In the genomic region with DNA sequence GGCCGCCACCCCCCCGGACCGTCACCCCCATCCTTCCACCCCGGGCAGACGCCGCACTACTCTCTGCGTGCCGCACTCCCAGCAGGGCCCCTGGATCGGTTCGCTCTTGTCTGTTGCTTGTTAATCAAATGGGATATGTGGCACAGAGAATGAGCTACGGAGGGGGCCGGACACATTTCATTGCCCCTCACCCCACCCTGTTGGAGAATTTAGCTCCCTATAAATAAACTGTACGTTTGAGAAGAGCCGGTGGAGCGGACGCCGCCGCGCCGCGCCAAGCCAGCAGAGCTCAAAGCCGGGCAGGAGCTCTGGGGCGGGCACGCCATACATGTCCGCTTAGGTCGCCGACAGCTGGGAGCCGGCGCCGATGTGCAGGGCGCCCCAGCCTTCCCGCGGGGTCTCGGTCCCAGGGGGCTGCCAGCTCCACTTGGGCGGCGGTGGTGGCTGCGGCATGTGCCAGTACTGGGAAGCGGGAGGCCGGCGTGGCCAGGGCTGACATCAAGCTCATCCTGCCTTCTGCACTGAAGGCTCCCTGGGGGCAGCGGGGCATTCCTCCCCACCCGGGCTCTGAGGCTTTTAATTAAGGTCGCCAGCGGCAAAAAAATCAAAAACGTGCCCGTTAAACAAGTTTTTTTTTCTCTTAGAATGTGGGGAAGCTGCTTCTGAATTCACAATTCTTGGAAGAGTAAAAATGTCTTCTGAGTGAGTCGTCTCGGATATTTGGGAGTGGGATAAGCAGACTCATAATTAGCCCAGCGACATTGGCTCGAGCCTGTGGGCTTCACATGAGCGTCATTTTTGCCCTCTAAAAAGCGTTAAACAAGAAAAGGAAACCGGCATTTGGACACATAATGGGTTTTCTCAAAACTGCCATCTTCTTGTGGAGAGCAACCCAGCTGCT, we compare ENCODE assay signal across 10 cellular contexts. TPM values are rescaled to one million over a fixed set of nuclear protein-coding genes. Genes with fewer than 3 reads are reported as not detected.
DNase-seq lines count a peak whose midpoint lies in the region; ATAC-seq and TF ChIP-seq lines count a peak whose summit lies in the region.
"Had no signal": no experiment of that assay in that cellular context is flagged by ENCODE, and none has a peak within 500 bp of the region (broad histone marks: within the 10 kb centered on the region; RNA-seq: fewer than 3 reads in every experiment).

No MANE protein-coding gene starts in this region.

- no peak overlapping the region for H3K9ac ChIP-seq in SK-N-MC (ENCODE audit: insufficient read length)
- H3K9ac ChIP-seq in rectal smooth muscle tissue (ENCODE audit: low read length) = no peak overlapping the region

- 4% methylated on average over 53 of the region's 53 CpGs for WGBS in right cardiac atrium

- H3K36me3 Mint-ChIP-seq in GM23338 (ENCODE audit: low read depth) = peaks cover 7% of the 10 kb centered on the region; the same call in 1 of the 3 replicates
- peaks cover 0 to 12% of the 10 kb centered on the region in 2 donors for H3K36me3 Mint-ChIP-seq in activated naive CD4-positive, alpha-beta T cell treated with anti-CD3 and anti-CD28 coated beads, Interleukin-2, amount 50 U/mL, for 72 hours

- peaks cover 8% of the 10 kb centered on the region; the same call in 2 of the 3 replicates for H3K9me3 Mint-ChIP-seq in GM23338
- no peaks in the 10 kb centered on the region for H3K9me3 Mint-ChIP-seq in activated naive CD4-positive, alpha-beta T cell treated with anti-CD3 and anti-CD28 coated beads, Interleukin-2, amount 50 U/mL, for 72 hours

- TF ChIP-seq CTCF in GM23338 (conservative IDR thresholded peaks at IDR 0.05; ENCODE audit: low read depth in 2 of 2) = no peak

- no peaks in the 10 kb centered on the region for H3K79me2 ChIP-seq in GM23338 (replicated peaks; ENCODE audit: insufficient read depth)

- no peaks in the 10 kb centered on the region for H3K36me3 ChIP-seq in GM23338 (ENCODE audit: insufficient read depth)
- no peaks in the 10 kb centered on the region for H3K36me3 ChIP-seq in SK-N-MC (ENCODE audit: insufficient read depth, low read length)
- H3K36me3 ChIP-seq in rectal smooth muscle tissue (ENCODE audit: control insufficient read depth, insufficient read depth, low read length) = no peaks in the 10 kb centered on the region
- H3K36me3 ChIP-seq: left lung had no signal

- H3K4me3 ChIP-seq in GM23338 (peak overlapping the region; percentile 51), SK-N-MC (peak overlapping the region; percentile 72), right cardiac atrium (ENCODE audit: low read length) (peak overlapping the region; percentile 35), rectal smooth muscle tissue (ENCODE audit: low read length) (peak overlapping the region; percentile 34)

- peaks cover 22% of the 10 kb centered on the region for H3K4me1 Mint-ChIP-seq in GM23338

- peak overlapping the region; percentile 75 for H3K4me2 ChIP-seq in GM23338

- intact Hi-C loops in right cardiac atrium (cut with DNase I) = no loop called here

- no peak overlapping the region for H3K27ac Mint-ChIP-seq in GM23338
- H3K27ac Mint-ChIP-seq in activated naive CD4-positive, alpha-beta T cell treated with anti-CD3 and anti-CD28 coated beads, Interleukin-2, amount 50 U/mL, for 72 hours = no peak overlapping the region

- ATAC-seq in GM23338 = no peak; the same call in 2 of the 3 replicates
- ATAC-seq in right cardiac atrium = no peak
- no peak for ATAC-seq in activated naive CD4-positive, alpha-beta T cell treated with anti-CD3 and anti-CD28 coated beads, Interleukin-2, amount 50 U/mL, for 72 hours
- no peak for ATAC-seq in HG02623 (IDR thresholded peaks at IDR 0.05; ENCODE audit: unreplicated experiment)

- no peaks in the 10 kb centered on the region for H3K9me2 ChIP-seq in GM23338 (ENCODE audit: insufficient read depth)

- DNase-seq in GM23338 (ENCODE audit: low spot score) (peak; percentile 10), SK-N-MC (ENCODE audit: low read depth, low spot score) (no peak), right cardiac atrium (peak in 1 of 3 donors; percentile 37), cerebellar cortex (ENCODE audit: low spot score) (no peak)
- DNase-seq in activated naive CD4-positive, alpha-beta T cell treated with anti-CD3 and anti-CD28 coated beads, Interleukin-2, amount 50 U/mL, for 72 hours (ENCODE audit: low spot score in 2 of 2) = no peak
- DNase-seq: activated naive CD4-positive, alpha-beta T cell treated with anti-CD3 and anti-CD28 coated beads, Interleukin-2, amount 50 U/mL, for 16 hours; GDM1 had no signal

- H3K27me3 ChIP-seq in GM23338 (ENCODE audit: insufficient read depth) (peaks cover 67% of the 10 kb centered on the region), right cardiac atrium (ENCODE audit: control insufficient read depth, insufficient read depth) (no peaks in the 10 kb centered on the region), rectal smooth muscle tissue (ENCODE audit: control insufficient read depth, insufficient read depth, low read length) (peaks cover 35% of the 10 kb centered on the region)

- H3K27me3 Mint-ChIP-seq in GM23338 (ENCODE audit: insufficient read depth, low read depth, poor library complexity) = peaks cover 64% of the 10 kb centered on the region

- H4K20me1 ChIP-seq in GM23338 (replicated peaks; ENCODE audit: insufficient read depth) = no peaks in the 10 kb centered on the region

- H3K9me3 ChIP-seq in SK-N-MC (ENCODE audit: low read depth, low read length) (no peaks in the 10 kb centered on the region), right cardiac atrium (ENCODE audit: control insufficient read depth, low read length) (no peaks in the 10 kb centered on the region)
- H3K9me3 ChIP-seq: left lung had no signal

- H3F3A ChIP-seq in GM23338 (replicated peaks; ENCODE audit: low read depth) = no peaks in the 10 kb centered on the region

- H3K4me1 ChIP-seq in GM23338 (ENCODE audit: insufficient read depth) (peaks cover 17% of the 10 kb centered on the region), right cardiac atrium (ENCODE audit: control insufficient read depth, insufficient read depth, low read length) (no peaks in the 10 kb centered on the region), rectal smooth muscle tissue (ENCODE audit: control insufficient read depth, insufficient read depth, low read length) (no peaks in the 10 kb centered on the region)

- H2AFZ ChIP-seq in GM23338 = no peak overlapping the region

- H3K4me3 Mint-ChIP-seq in GM23338 = peak overlapping the region; percentile 83

- no peak overlapping the region for H3K27ac ChIP-seq in GM23338 (ENCODE audit: low read depth)
- H3K27ac ChIP-seq in SK-N-MC = no peak overlapping the region
- H3K27ac ChIP-seq in right cardiac atrium (ENCODE audit: low read length) = no peak overlapping the region
- H3K27ac ChIP-seq in rectal smooth muscle tissue (ENCODE audit: low read depth, low read length) = no peak overlapping the region
- H3K27ac ChIP-seq: left lung had no signal

TF ChIP-seq in GM23338, 12 proteins besides CTCF, POLR2A, EP300 and RAD21 (continues in another document):
- TF ChIP-seq EZH2 (IDR thresholded peaks at IDR 0.05; ENCODE audit: low read depth, unreplicated experiment) = peak; percentile 81

RNA-seq across cellular contexts. Expression of gene PCDH19, which starts 1.1 kb away (rescaled TPM):
- total RNA-seq in GM23338 (2014; rRNA removed; shearing (Covaris generic)) = 0.89 and 1.4 TPM in 2 replicates
- 0.87 and 1.6 TPM in 2 replicates for polyA plus RNA-seq in GM23338 (2016; fragmentation: Nextera tagmentation; extraction: Ambion mirVana)
- total RNA-seq in right cardiac atrium = under 1 TPM; 0.26 to 0.40 (median 0.34) TPM
- polyA plus RNA-seq in right cardiac atrium = 0.25 TPM
- total RNA-seq in activated naive CD4-positive, alpha-beta T cell treated with anti-CD3 and anti-CD28 coated beads, Interleukin-2, amount 50 U/mL, for 72 hours = not detected
